1 cellular context compared by ENCODE assay signal in genomic region chr1:93078935-93079654, GRCh38.
TF ChIP-seq lines count a peak whose summit lies in the region.

Gene MTF2, plus strand, starts transcription at chr1:93079283. Its CDS starts 244 bp downstream, at chr1:93079527.

TF ChIP-seq in HEK293, 187 proteins besides CTCF, POLR2A, EP300 and RAD21 (continued from another document and continues in another):
- TF ChIP-seq ZNF16 (tag by site-specific recombination; IDR thresholded peaks at IDR 0.05; ENCODE audit: low read depth) (no peak), ZNF248 (tag by site-specific recombination; IDR thresholded peaks at IDR 0.05) (no peak), ZNF776 (tag by site-specific recombination; IDR thresholded peaks at IDR 0.05; ENCODE audit: borderline replicate concordance) (no peak), ZBTB17 (tag by site-specific recombination; IDR thresholded peaks at IDR 0.05) (peak; percentile 99), ZBTB7A (tag by site-specific recombination; IDR thresholded peaks at IDR 0.05; ENCODE audit: low read depth) (peak; percentile 99), ZNF221 (tag by site-specific recombination; IDR thresholded peaks at IDR 0.05; ENCODE audit: borderline replicate concordance) (peak; percentile 98), TRIM28 (IDR thresholded peaks at IDR 0.05; ENCODE audit: borderline replicate concordance, low read length) (peak; percentile 97), ZNF2 (tag by site-specific recombination; IDR thresholded peaks at IDR 0.05) (peak; percentile 99), ZNF311 (tag by site-specific recombination; IDR thresholded peaks at IDR 0.05; ENCODE audit: borderline replicate concordance) (no peak), ZNF580 (tag by site-specific recombination; IDR thresholded peaks at IDR 0.05) (peak; percentile 96), GLI2 (tag by site-specific recombination; IDR thresholded peaks at IDR 0.05; ENCODE audit: borderline replicate concordance, low read depth) (peak; percentile 12; the same call in 1 of the 2 replicates), PRDM10 (tag by site-specific recombination; IDR thresholded peaks at IDR 0.05) (peak; percentile 83), ZNF121 (tag by site-specific recombination; IDR thresholded peaks at IDR 0.05) (peak; percentile 87), ZNF449 (tag by site-specific recombination; IDR thresholded peaks at IDR 0.05) (peak; percentile 73), PRDM1 (tag by site-specific recombination; IDR thresholded peaks at IDR 0.05) (peak; percentile 98), MEIS1 (CRISPR knock-in tag; IDR thresholded peaks at IDR 0.05; ENCODE audit: borderline replicate concordance) (no peak), SP3 (tag by site-specific recombination; IDR thresholded peaks at IDR 0.05) (peak; percentile 92), HOXA7 (CRISPR knock-in tag; IDR thresholded peaks at IDR 0.05; ENCODE audit: borderline replicate concordance) (peak; percentile 47; the same call in 1 of the 2 replicates), GLIS2 (tag by site-specific recombination; IDR thresholded peaks at IDR 0.05) (peak; percentile 99), ZNF768 (tag by site-specific recombination; IDR thresholded peaks at IDR 0.05) (peak; percentile 71), KLF16 (tag by site-specific recombination; IDR thresholded peaks at IDR 0.05) (peak; percentile 99), ZBTB8A (tag by site-specific recombination; IDR thresholded peaks at IDR 0.05) (peak; percentile 89), ZNF112 (tag by site-specific recombination; IDR thresholded peaks at IDR 0.05) (no peak), ZNF341 (tag by site-specific recombination; IDR thresholded peaks at IDR 0.05; ENCODE audit: low read depth) (peak; percentile 69), ZNF521 (tag by site-specific recombination; IDR thresholded peaks at IDR 0.05) (no peak), KLF8 (tag by site-specific recombination; IDR thresholded peaks at IDR 0.05) (peak; percentile 95), TCF7L2 (IDR thresholded peaks at IDR 0.05; ENCODE audit: borderline replicate concordance, low read depth, low read length) (peak; percentile 96), ZNF211 (tag by site-specific recombination; IDR thresholded peaks at IDR 0.05; ENCODE audit: low read depth) (peak; percentile 24; the same call in 1 of the 2 replicates), ZNF600 (tag by site-specific recombination; IDR thresholded peaks at IDR 0.05) (peak; percentile 93), ZNF518A (tag by site-specific recombination; conservative IDR thresholded peaks at IDR 0.05; ENCODE audit: low read depth) (peak; percentile 69), ZNF654 (tag by site-specific recombination; IDR thresholded peaks at IDR 0.05; ENCODE audit: low read depth) (peak; percentile 33), ZNF658 (tag by site-specific recombination; IDR thresholded peaks at IDR 0.05) (0 out of 2 replicates have a peak, but pooled peaks have one; percentile 36), ZNF23 (tag by site-specific recombination; IDR thresholded peaks at IDR 0.05; ENCODE audit: borderline replicate concordance) (peak; percentile 66), ZNF169 (tag by site-specific recombination; IDR thresholded peaks at IDR 0.05) (0 out of 2 replicates have a peak, but pooled peaks have one; percentile 66), ZNF677 (tag by site-specific recombination; IDR thresholded peaks at IDR 0.05) (peak; percentile 57; the same call in 1 of the 2 replicates), ZNF555 (tag by site-specific recombination; conservative IDR thresholded peaks at IDR 0.05) (no peak), REPIN1 (tag by site-specific recombination; IDR thresholded peaks at IDR 0.05; ENCODE audit: low read depth) (peak; percentile 99)
- TF ChIP-seq, protein P1, sequence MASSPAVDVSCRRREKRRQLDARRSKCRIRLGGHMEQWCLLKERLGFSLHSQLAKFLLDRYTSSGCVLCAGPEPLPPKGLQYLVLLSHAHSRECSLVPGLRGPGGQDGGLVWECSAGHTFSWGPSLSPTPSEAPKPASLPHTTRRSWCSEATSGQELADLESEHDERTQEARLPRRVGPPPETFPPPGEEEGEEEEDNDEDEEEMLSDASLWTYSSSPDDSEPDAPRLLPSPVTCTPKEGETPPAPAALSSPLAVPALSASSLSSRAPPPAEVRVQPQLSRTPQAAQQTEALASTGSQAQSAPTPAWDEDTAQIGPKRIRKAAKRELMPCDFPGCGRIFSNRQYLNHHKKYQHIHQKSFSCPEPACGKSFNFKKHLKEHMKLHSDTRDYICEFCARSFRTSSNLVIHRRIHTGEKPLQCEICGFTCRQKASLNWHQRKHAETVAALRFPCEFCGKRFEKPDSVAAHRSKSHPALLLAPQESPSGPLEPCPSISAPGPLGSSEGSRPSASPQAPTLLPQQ (tag by site-specific recombination; IDR thresholded peaks at IDR 0.05), result peak; percentile 97
- TF ChIP-seq, protein P2, sequence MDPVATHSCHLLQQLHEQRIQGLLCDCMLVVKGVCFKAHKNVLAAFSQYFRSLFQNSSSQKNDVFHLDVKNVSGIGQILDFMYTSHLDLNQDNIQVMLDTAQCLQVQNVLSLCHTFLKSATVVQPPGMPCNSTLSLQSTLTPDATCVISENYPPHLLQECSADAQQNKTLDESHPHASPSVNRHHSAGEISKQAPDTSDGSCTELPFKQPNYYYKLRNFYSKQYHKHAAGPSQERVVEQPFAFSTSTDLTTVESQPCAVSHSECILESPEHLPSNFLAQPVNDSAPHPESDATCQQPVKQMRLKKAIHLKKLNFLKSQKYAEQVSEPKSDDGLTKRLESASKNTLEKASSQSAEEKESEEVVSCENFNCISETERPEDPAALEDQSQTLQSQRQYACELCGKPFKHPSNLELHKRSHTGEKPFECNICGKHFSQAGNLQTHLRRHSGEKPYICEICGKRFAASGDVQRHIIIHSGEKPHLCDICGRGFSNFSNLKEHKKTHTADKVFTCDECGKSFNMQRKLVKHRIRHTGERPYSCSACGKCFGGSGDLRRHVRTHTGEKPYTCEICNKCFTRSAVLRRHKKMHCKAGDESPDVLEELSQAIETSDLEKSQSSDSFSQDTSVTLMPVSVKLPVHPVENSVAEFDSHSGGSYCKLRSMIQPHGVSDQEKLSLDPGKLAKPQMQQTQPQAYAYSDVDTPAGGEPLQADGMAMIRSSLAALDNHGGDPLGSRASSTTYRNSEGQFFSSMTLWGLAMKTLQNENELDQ (tag by site-specific recombination; IDR thresholded peaks at IDR 0.05; ENCODE audit: low read depth), result no peak
- TF ChIP-seq, protein P3, sequence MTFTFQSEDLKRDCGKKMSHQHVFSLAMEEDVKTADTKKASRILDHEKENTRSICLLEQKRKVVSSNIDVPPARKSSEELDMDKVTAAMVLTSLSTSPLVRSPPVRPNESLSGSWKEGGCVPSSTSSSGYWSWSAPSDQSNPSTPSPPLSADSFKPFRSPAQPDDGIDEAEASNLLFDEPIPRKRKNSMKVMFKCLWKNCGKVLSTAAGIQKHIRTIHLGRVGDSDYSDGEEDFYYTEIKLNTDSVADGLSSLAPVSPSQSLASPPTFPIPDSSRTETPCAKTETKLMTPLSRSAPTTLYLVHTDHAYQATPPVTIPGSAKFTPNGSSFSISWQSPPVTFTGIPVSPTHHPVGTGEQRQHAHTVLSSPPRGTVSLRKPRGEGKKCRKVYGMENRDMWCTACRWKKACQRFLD (tag by site-specific recombination; IDR thresholded peaks at IDR 0.05), result no peak
- TF ChIP-seq, protein P4, sequence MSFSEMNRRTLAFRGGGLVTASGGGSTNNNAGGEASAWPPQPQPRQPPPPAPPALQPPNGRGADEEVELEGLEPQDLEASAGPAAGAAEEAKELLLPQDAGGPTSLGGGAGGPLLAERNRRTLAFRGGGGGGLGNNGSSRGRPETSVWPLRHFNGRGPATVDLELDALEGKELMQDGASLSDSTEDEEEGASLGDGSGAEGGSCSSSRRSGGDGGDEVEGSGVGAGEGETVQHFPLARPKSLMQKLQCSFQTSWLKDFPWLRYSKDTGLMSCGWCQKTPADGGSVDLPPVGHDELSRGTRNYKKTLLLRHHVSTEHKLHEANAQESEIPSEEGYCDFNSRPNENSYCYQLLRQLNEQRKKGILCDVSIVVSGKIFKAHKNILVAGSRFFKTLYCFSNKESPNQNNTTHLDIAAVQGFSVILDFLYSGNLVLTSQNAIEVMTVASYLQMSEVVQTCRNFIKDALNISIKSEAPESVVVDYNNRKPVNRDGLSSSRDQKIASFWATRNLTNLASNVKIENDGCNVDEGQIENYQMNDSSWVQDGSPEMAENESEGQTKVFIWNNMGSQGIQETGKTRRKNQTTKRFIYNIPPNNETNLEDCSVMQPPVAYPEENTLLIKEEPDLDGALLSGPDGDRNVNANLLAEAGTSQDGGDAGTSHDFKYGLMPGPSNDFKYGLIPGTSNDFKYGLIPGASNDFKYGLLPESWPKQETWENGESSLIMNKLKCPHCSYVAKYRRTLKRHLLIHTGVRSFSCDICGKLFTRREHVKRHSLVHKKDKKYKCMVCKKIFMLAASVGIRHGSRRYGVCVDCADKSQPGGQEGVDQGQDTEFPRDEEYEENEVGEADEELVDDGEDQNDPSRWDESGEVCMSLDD (tag by site-specific recombination; IDR thresholded peaks at IDR 0.05), result peak; percentile 96
- TF ChIP-seq, protein P5, sequence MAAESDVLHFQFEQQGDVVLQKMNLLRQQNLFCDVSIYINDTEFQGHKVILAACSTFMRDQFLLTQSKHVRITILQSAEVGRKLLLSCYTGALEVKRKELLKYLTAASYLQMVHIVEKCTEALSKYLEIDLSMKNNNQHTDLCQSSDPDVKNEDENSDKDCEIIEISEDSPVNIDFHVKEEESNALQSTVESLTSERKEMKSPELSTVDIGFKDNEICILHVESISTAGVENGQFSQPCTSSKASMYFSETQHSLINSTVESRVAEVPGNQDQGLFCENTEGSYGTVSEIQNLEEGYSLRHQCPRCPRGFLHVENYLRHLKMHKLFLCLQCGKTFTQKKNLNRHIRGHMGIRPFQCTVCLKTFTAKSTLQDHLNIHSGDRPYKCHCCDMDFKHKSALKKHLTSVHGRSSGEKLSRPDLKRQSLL (tag by site-specific recombination; IDR thresholded peaks at IDR 0.05), result peak; percentile 77; the same call in 1 of the 2 replicates
